18 cellular contexts compared by ENCODE assay signal in genomic region chr9:74078647-74079046, GRCh38.
DNase-seq lines count a peak whose midpoint lies in the region; ATAC-seq, FAIRE-seq and TF ChIP-seq lines count a peak whose summit lies in the region.
"Had no signal": no experiment of that assay in that cellular context is flagged by ENCODE, and none has a peak within 500 bp of the region (broad histone marks: within the 10 kb centered on the region; RNA-seq: fewer than 3 reads in every experiment).

No MANE protein-coding gene starts in this region.

- H3K27ac ChIP-seq in foreskin keratinocyte = no peak overlapping the region
- H3K27ac ChIP-seq in smooth muscle cell (ENCODE audit: low read depth) = peak overlapping the region; percentile 48
- H3K27ac ChIP-seq: BLaER1 treated with 17β-estradiol and CSF1 and Interleukin-3, amounts not matched to agents 10 nM and 100 nM; body of pancreas; psoas muscle had no signal

- no peak for FAIRE-seq in HTR-8/SVneo (lab: Jason Lieb, UNC)

- H3K27me3 Mint-ChIP-seq in WTC11 (ENCODE audit: low read depth) = peaks cover 2% of the 10 kb centered on the region; the same call in 1 of the 2 replicates
- no peaks in the 10 kb centered on the region for H3K27me3 Mint-ChIP-seq in stimulated activated memory B cell treated with anti-CD40 and anti-IgM and Interleukin-4, amounts not matched to agents 10 μg/mL and 1 μg/mL and 100 μg/mL, for 72 hours
- H3K27me3 Mint-ChIP-seq: naive thymus-derived CD4-positive, alpha-beta T cell had no signal

- peak overlapping the region; percentile 50 for H3K27ac Mint-ChIP-seq in WTC11
- no peak overlapping the region for H3K27ac Mint-ChIP-seq in stimulated activated memory B cell treated with anti-CD40 and anti-IgM and Interleukin-4, amounts not matched to agents 10 μg/mL and 1 μg/mL and 100 μg/mL, for 72 hours
- H3K27ac Mint-ChIP-seq: naive thymus-derived CD4-positive, alpha-beta T cell had no signal

- no peaks in the 10 kb centered on the region for H3K9me3 ChIP-seq in smooth muscle cell (replicated peaks; ENCODE audit: low read depth)
- H3K9me3 ChIP-seq: body of pancreas had no signal

- TF ChIP-seq CTCF in WTC11 (IDR thresholded peaks at IDR 0.05) (no peak), foreskin keratinocyte (conservative IDR thresholded peaks at IDR 0.05) (no peak), smooth muscle cell (IDR thresholded peaks at IDR 0.05; ENCODE audit: borderline replicate concordance, insufficient read depth, poor library complexity, severe bottlenecking) (no peak)

- H3K4me1 Mint-ChIP-seq in WTC11 = peaks cover 52% of the 10 kb centered on the region
- H3K4me1 Mint-ChIP-seq in stimulated activated memory B cell treated with anti-CD40 and anti-IgM and Interleukin-4, amounts not matched to agents 10 μg/mL and 1 μg/mL and 100 μg/mL, for 72 hours = no peaks in the 10 kb centered on the region
- H3K4me1 Mint-ChIP-seq: naive thymus-derived CD4-positive, alpha-beta T cell had no signal

- H2AFZ ChIP-seq in smooth muscle cell (ENCODE audit: low read depth) = no peak overlapping the region

- POLR2A ChIA-PET in WTC11 (lab: Charles Lee) = interaction anchor here (0.5 kb wide), 1 partner anchor 242 kb away, joined by 3 read pairs; no protein-coding TSS in a partner anchor

- no peaks in the 10 kb centered on the region for H3K27me3 ChIP-seq in foreskin keratinocyte
- H3K27me3 ChIP-seq in smooth muscle cell (ENCODE audit: low read depth) = no peaks in the 10 kb centered on the region
- H3K27me3 ChIP-seq: BLaER1 treated with 17β-estradiol and CSF1 and Interleukin-3, amounts not matched to agents 10 nM and 100 nM; body of pancreas had no signal

- peaks cover 74% of the 10 kb centered on the region for H3K36me3 Mint-ChIP-seq in WTC11
- H3K36me3 Mint-ChIP-seq in stimulated activated memory B cell treated with anti-CD40 and anti-IgM and Interleukin-4, amounts not matched to agents 10 μg/mL and 1 μg/mL and 100 μg/mL, for 72 hours = no peaks in the 10 kb centered on the region
- H3K36me3 Mint-ChIP-seq: naive thymus-derived CD4-positive, alpha-beta T cell had no signal

- H3F3A ChIP-seq in smooth muscle cell (ENCODE audit: low read depth) = no peaks in the 10 kb centered on the region

- H3K4me3 ChIP-seq in smooth muscle cell = no peak overlapping the region
- H3K4me3 ChIP-seq: BLaER1 treated with 17β-estradiol and CSF1 and Interleukin-3, amounts not matched to agents 10 nM and 100 nM; body of pancreas; psoas muscle had no signal

- no peak overlapping the region for H3K9ac ChIP-seq in smooth muscle cell (ENCODE audit: low read depth)
- H3K9ac ChIP-seq: BLaER1 treated with 17β-estradiol and CSF1 and Interleukin-3, amounts not matched to agents 10 nM and 100 nM had no signal

- H3K9me3 Mint-ChIP-seq in WTC11 = peaks cover 56% of the 10 kb centered on the region
- no peaks in the 10 kb centered on the region for H3K9me3 Mint-ChIP-seq in stimulated activated memory B cell treated with anti-CD40 and anti-IgM and Interleukin-4, amounts not matched to agents 10 μg/mL and 1 μg/mL and 100 μg/mL, for 72 hours

- ATAC-seq in WTC11 (peak; percentile 66), foreskin keratinocyte (peak; percentile 45), GM21786 (IDR thresholded peaks at IDR 0.05; ENCODE audit: unreplicated experiment) (no peak)
- ATAC-seq in stimulated activated memory B cell treated with anti-CD40 and anti-IgM and Interleukin-4, amounts not matched to agents 10 μg/mL and 1 μg/mL and 100 μg/mL, for 72 hours = no peak
- ATAC-seq: body of pancreas; left colon; naive thymus-derived CD4-positive, alpha-beta T cell; psoas muscle had no signal

- peak overlapping the region; percentile 4; the same call in 1 of the 2 replicates for H3K4me3 Mint-ChIP-seq in WTC11
- H3K4me3 Mint-ChIP-seq in stimulated activated memory B cell treated with anti-CD40 and anti-IgM and Interleukin-4, amounts not matched to agents 10 μg/mL and 1 μg/mL and 100 μg/mL, for 72 hours = no peak overlapping the region
- H3K4me3 Mint-ChIP-seq: naive thymus-derived CD4-positive, alpha-beta T cell had no signal

- H4K20me1 ChIP-seq in smooth muscle cell (ENCODE audit: low read depth) = no peaks in the 10 kb centered on the region
- H4K20me1 ChIP-seq: BLaER1 treated with 17β-estradiol and CSF1 and Interleukin-3, amounts not matched to agents 10 nM and 100 nM had no signal

- H3K4me1 ChIP-seq in foreskin keratinocyte (no peaks in the 10 kb centered on the region), smooth muscle cell (ENCODE audit: low read depth) (peaks cover 9% of the 10 kb centered on the region)
- H3K4me1 ChIP-seq: body of pancreas, psoas muscle had no signal

- no peaks in the 10 kb centered on the region for H3K79me2 ChIP-seq in smooth muscle cell (ENCODE audit: low read depth)

- DNase-seq in HTR-8/SVneo (ENCODE audit: insufficient read length, low spot score) = peak; percentile 0
- DNase-seq in WTC11 (ENCODE audit: low spot score) = no peak
- peak; percentile 23 to 79 for DNase-seq in foreskin keratinocyte
- DNase-seq in smooth muscle cell (lab: John Stamatoyannopoulos, UW; ENCODE audit: unreplicated experiment) = no peak
- DNase-seq in LoVo (ENCODE audit: low spot score) = no peak
- DNase-seq: activated effector memory CD4-positive, alpha-beta T cell treated with anti-CD3 and anti-CD28 coated beads, Interleukin-2, amount 50 U/mL, for 16 hours; body of pancreas; effector CD8-positive, alpha-beta T cell; GF-D8; left colon; naive thymus-derived CD4-positive, alpha-beta T cell; NCI-H1048; NCI-H82; psoas muscle; SHP77 treated with DMSO at 0.1 percent for 48 hours had no signal

- CTCF ChIA-PET in WTC11 (lab: Charles Lee) = no interaction called here

- H3K4me2 ChIP-seq in smooth muscle cell = peak overlapping the region; percentile 32
- H3K4me2 ChIP-seq: BLaER1 treated with 17β-estradiol and CSF1 and Interleukin-3, amounts not matched to agents 10 nM and 100 nM had no signal

- H3K36me3 ChIP-seq in smooth muscle cell (ENCODE audit: low read depth) = no peaks in the 10 kb centered on the region
- H3K36me3 ChIP-seq: BLaER1 treated with 17β-estradiol and CSF1 and Interleukin-3, amounts not matched to agents 10 nM and 100 nM had no signal

TF ChIP-seq in WTC11, 78 proteins besides CTCF, POLR2A, EP300 and RAD21:
- TF ChIP-seq SMAD3 (CRISPR knock-in tag; IDR thresholded peaks at IDR 0.05; ENCODE audit: borderline replicate concordance) (0 out of 2 replicates have a peak, but pooled peaks have one; percentile 30), ZNF232 (CRISPR knock-in tag; IDR thresholded peaks at IDR 0.05) (no peak)

Comparison
In these comparisons a context has a peak if more than half of its experiments do, and no peak if none do; other contexts are left out.
1. DNase-seq: peak in HTR-8/SVneo (single experiment) and foreskin keratinocyte (2 of 2); none in WTC11 (single experiment), smooth muscle cell (single experiment) and LoVo (single experiment).
2. ATAC-seq: peak in WTC11 (single experiment) and foreskin keratinocyte (single experiment); none in stimulated activated memory B cell treated with anti-CD40 and anti-IgM and Interleukin-4, amounts not matched to agents 10 μg/mL and 1 μg/mL and 100 μg/mL, for 72 hours (single experiment) and GM21786 (single experiment).